1 cellular context compared by ENCODE assay signal in the genomic region with DNA sequence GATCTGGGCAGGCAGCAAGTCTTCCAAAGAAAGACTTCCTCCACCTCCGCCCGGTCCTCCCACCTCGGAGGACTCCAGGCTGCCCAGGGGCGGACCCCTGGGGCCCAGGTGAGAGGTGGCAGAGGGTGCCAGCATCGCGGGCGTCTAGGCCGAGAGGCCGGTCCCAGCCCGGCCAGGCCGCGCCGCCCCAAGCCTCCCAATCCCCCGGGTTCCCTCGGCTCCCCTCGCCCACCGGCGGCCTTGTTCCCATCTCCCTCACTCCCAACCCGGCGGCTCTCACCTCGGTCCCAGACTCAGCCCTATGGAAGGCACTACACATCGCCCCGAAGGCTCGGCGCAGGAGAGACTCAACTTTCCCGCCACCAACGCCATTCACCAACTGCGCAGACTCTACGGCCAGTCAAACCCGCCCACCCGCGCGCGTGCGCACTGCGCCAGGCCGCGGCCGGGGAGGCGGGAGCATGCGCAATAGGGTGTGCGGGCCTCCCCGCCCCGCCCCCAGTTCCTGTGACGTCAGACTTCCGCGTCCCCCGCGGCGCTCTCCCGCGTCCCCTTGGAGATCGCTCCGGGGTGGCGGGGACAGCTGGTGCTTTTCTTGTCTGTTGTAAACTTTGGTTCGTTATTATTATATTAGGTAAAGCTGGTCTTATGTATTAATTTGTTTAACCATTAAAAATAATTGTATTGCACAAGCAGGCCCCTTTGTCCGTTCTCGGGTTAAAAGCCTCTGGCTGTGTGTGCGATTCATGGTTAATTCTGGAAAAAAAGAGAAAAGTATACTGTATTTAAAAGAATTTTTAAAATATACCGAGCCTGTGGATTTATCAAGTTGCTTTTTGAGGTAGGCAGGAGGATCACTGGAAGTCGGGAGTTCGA.
TF ChIP-seq lines count a peak whose summit lies in the region.

TSS of gene XRCC2 (minus strand) at position 381 of the 876 bp plus-strand sequence. CDS start at position 319, 62 bp downstream.

TF ChIP-seq in K562, 482 proteins besides CTCF, POLR2A, EP300 and RAD21 (continued from another document and continues in another):
- TF ChIP-seq, protein P1, sequence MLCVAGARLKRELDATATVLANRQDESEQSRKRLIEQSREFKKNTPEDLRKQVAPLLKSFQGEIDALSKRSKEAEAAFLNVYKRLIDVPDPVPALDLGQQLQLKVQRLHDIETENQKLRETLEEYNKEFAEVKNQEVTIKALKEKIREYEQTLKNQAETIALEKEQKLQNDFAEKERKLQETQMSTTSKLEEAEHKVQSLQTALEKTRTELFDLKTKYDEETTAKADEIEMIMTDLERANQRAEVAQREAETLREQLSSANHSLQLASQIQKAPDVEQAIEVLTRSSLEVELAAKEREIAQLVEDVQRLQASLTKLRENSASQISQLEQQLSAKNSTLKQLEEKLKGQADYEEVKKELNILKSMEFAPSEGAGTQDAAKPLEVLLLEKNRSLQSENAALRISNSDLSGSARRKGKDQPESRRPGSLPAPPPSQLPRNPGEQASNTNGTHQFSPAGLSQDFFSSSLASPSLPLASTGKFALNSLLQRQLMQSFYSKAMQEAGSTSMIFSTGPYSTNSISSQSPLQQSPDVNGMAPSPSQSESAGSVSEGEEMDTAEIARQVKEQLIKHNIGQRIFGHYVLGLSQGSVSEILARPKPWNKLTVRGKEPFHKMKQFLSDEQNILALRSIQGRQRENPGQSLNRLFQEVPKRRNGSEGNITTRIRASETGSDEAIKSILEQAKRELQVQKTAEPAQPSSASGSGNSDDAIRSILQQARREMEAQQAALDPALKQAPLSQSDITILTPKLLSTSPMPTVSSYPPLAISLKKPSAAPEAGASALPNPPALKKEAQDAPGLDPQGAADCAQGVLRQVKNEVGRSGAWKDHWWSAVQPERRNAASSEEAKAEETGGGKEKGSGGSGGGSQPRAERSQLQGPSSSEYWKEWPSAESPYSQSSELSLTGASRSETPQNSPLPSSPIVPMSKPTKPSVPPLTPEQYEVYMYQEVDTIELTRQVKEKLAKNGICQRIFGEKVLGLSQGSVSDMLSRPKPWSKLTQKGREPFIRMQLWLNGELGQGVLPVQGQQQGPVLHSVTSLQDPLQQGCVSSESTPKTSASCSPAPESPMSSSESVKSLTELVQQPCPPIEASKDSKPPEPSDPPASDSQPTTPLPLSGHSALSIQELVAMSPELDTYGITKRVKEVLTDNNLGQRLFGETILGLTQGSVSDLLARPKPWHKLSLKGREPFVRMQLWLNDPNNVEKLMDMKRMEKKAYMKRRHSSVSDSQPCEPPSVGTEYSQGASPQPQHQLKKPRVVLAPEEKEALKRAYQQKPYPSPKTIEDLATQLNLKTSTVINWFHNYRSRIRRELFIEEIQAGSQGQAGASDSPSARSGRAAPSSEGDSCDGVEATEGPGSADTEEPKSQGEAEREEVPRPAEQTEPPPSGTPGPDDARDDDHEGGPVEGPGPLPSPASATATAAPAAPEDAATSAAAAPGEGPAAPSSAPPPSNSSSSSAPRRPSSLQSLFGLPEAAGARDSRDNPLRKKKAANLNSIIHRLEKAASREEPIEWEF (CRISPR knock-in tag; IDR thresholded peaks at IDR 0.05) = no peak
- TF ChIP-seq ZBTB9 (CRISPR knock-in tag; IDR thresholded peaks at IDR 0.05) (no peak), HBP1 (CRISPR knock-in tag; IDR thresholded peaks at IDR 0.05) (peak; percentile 95), ZNF707 (CRISPR knock-in tag; conservative IDR thresholded peaks at IDR 0.05) (no peak), ARID1B (IDR thresholded peaks at IDR 0.05) (peak; percentile 32; the same call in 1 of the 2 replicates), FOXK1 (CRISPR knock-in tag; IDR thresholded peaks at IDR 0.05; ENCODE audit: borderline replicate concordance) (no peak), ZNF79 (CRISPR knock-in tag; IDR thresholded peaks at IDR 0.05; ENCODE audit: low read depth) (no peak), CBFA2T2 (conservative IDR thresholded peaks at IDR 0.05) (no peak), ZNF668 (CRISPR knock-in tag; IDR thresholded peaks at IDR 0.05) (no peak), MIER1 (IDR thresholded peaks at IDR 0.05; ENCODE audit: low read depth) (0 out of 2 replicates have a peak, but pooled peaks have one; percentile 7), PTBP1 (IDR thresholded peaks at IDR 0.05; ENCODE audit: low read depth, low read length) (no peak), ZNF398 (CRISPR knock-in tag; IDR thresholded peaks at IDR 0.05) (no peak), BDP1 (IDR thresholded peaks at IDR 0.05; ENCODE audit: insufficient read depth, insufficient read length) (no peak), RFX7 (CRISPR knock-in tag; IDR thresholded peaks at IDR 0.05) (no peak), NFE2 (IDR thresholded peaks at IDR 0.05; ENCODE audit: low read depth) (no peak), ZBTB7A (IDR thresholded peaks at IDR 0.05; ENCODE audit: borderline replicate concordance, control insufficient read depth, low read depth, low read length) (no peak; the same call in 1 of the 2 replicates), POLR2AphosphoS5 (IDR thresholded peaks at IDR 0.05; ENCODE audit: control insufficient read depth, insufficient read depth, low read depth, low read length) (peak; percentile 98), TAF7 (tag; IDR thresholded peaks at IDR 0.05) (peak; percentile 53), PPARD (CRISPR knock-in tag; IDR thresholded peaks at IDR 0.05) (no peak), ZFP91 (CRISPR knock-in tag; IDR thresholded peaks at IDR 0.05) (no peak), GABPB1 (CRISPR knock-in tag; IDR thresholded peaks at IDR 0.05) (peak; percentile 78; the same call in 1 of the 2 replicates), SOX6 (IDR thresholded peaks at IDR 0.05) (no peak; the same call in 1 of the 2 replicates), GATA2 (CRISPR knock-in tag; IDR thresholded peaks at IDR 0.05) (no peak), POLR2H (tag; IDR thresholded peaks at IDR 0.05; ENCODE audit: low read depth) (peak; percentile 97), USF2 (CRISPR knock-in tag; IDR thresholded peaks at IDR 0.05) (no peak)
- TF ChIP-seq, protein P2, sequence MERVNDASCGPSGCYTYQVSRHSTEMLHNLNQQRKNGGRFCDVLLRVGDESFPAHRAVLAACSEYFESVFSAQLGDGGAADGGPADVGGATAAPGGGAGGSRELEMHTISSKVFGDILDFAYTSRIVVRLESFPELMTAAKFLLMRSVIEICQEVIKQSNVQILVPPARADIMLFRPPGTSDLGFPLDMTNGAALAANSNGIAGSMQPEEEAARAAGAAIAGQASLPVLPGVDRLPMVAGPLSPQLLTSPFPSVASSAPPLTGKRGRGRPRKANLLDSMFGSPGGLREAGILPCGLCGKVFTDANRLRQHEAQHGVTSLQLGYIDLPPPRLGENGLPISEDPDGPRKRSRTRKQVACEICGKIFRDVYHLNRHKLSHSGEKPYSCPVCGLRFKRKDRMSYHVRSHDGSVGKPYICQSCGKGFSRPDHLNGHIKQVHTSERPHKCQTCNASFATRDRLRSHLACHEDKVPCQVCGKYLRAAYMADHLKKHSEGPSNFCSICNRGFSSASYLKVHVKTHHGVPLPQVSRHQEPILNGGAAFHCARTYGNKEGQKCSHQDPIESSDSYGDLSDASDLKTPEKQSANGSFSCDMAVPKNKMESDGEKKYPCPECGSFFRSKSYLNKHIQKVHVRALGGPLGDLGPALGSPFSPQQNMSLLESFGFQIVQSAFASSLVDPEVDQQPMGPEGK (CRISPR knock-in tag; IDR thresholded peaks at IDR 0.05; ENCODE audit: borderline replicate concordance) = no peak
- TF ChIP-seq, protein P3, sequence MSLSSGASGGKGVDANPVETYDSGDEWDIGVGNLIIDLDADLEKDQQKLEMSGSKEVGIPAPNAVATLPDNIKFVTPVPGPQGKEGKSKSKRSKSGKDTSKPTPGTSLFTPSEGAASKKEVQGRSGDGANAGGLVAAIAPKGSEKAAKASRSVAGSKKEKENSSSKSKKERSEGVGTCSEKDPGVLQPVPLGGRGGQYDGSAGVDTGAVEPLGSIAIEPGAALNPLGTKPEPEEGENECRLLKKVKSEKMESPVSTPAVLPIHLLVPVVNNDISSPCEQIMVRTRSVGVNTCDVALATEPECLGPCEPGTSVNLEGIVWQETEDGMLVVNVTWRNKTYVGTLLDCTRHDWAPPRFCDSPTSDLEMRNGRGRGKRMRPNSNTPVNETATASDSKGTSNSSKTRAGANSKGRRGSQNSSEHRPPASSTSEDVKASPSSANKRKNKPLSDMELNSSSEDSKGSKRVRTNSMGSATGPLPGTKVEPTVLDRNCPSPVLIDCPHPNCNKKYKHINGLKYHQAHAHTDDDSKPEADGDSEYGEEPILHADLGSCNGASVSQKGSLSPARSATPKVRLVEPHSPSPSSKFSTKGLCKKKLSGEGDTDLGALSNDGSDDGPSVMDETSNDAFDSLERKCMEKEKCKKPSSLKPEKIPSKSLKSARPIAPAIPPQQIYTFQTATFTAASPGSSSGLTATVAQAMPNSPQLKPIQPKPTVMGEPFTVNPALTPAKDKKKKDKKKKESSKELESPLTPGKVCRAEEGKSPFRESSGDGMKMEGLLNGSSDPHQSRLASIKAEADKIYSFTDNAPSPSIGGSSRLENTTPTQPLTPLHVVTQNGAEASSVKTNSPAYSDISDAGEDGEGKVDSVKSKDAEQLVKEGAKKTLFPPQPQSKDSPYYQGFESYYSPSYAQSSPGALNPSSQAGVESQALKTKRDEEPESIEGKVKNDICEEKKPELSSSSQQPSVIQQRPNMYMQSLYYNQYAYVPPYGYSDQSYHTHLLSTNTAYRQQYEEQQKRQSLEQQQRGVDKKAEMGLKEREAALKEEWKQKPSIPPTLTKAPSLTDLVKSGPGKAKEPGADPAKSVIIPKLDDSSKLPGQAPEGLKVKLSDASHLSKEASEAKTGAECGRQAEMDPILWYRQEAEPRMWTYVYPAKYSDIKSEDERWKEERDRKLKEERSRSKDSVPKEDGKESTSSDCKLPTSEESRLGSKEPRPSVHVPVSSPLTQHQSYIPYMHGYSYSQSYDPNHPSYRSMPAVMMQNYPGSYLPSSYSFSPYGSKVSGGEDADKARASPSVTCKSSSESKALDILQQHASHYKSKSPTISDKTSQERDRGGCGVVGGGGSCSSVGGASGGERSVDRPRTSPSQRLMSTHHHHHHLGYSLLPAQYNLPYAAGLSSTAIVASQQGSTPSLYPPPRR (CRISPR knock-in tag; IDR thresholded peaks at IDR 0.05; ENCODE audit: borderline replicate concordance) = no peak
- TF ChIP-seq, protein P4, sequence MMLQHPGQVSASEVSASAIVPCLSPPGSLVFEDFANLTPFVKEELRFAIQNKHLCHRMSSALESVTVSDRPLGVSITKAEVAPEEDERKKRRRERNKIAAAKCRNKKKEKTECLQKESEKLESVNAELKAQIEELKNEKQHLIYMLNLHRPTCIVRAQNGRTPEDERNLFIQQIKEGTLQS (IDR thresholded peaks at IDR 0.05) = peak; percentile 86
- TF ChIP-seq, protein P4 (CRISPR knock-in tag; conservative IDR thresholded peaks at IDR 0.05) = no peak; the same call in 1 of the 2 replicates
